ENCODE assay signal across 23 cellular contexts in the genomic region with DNA sequence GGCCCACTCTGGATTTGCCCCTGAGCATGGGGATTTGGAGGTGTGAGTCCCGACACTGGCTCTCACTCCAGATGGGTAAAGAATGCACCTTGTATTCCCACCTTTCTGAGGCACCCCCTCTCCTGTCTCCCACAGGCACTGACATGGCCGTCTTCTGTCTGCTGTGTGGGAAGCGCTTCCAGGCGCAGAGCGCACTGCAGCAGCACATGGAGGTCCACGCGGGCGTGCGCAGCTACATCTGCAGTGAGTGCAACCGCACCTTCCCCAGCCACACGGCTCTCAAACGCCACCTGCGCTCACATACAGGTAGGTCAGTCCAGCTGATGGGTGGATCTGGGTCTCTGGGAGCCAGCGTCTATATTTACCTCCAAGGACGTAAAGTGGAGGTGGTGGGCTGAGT. TPM values are rescaled to one million over a fixed set of nuclear protein-coding genes. Genes with fewer than 3 reads are reported as not detected.
"Had no signal": no experiment of that assay in that cellular context is flagged by ENCODE, and none has a peak within 500 bp of the region (broad histone marks: within the 10 kb centered on the region; RNA-seq: fewer than 3 reads in every experiment).

No MANE protein-coding gene starts in this region.

- ATAC-seq: effector memory CD8-positive, alpha-beta T cell; natural killer cell; pancreas; right cardiac atrium; stimulated activated naive B cell treated with anti-CD40 and anti-IgM and Interleukin-4, amounts not matched to agents 10 μg/mL and 1 μg/mL and 100 μg/mL, for 72 hours; upper lobe of right lung had no signal

- H3K27ac ChIP-seq: neutrophil, pancreas, transverse colon, upper lobe of right lung had no signal

- H3K9me3 ChIP-seq: esophagus squamous epithelium, neutrophil, pancreas, transverse colon, upper lobe of right lung, uterus had no signal

- H3K27me3 ChIP-seq: esophagus squamous epithelium, neutrophil, pancreas, transverse colon, upper lobe of right lung, uterus had no signal

- DNase-seq: dermis blood vessel endothelial cell; effector memory CD8-positive, alpha-beta T cell; erythroblast; esophagus squamous epithelium; foreskin melanocyte; hypothalamus; immature natural killer cell; islet precursor cell; natural killer cell; pancreas; small intestine; stimulated activated CD4-positive, alpha-beta T cell treated with anti-CD3 and anti-CD28 coated beads, Interleukin-15, amount 100 ng/mL, for 24 hours; stimulated activated CD4-positive, alpha-beta T cell treated with anti-CD3 and anti-CD28 coated beads, Interleukin-2, amount 100 ng/mL, for 48 hours; stimulated activated naive B cell treated with anti-CD40 and anti-IgM and Interleukin-4, amounts not matched to agents 10 μg/mL and 1 μg/mL and 100 μg/mL, for 72 hours; transverse colon; upper lobe of right lung; uterus had no signal

- H3K4me1 ChIP-seq: pancreas, upper lobe of right lung, uterus had no signal

- H3K36me3 ChIP-seq: neutrophil, uterus had no signal

- H3K4me3 ChIP-seq: coronary artery, esophagus squamous epithelium, lung, pancreas, transverse colon, upper lobe of right lung, uterus had no signal

- FAIRE-seq: endometrium, pancreas, small intestine had no signal

RNA-seq across cellular contexts. Expression of gene NNMT, which starts 54.2 kb away (rescaled TPM):
- polyA plus RNA-seq: neural cell had no signal
